22 cellular contexts compared by ENCODE assay signal in the genomic region with DNA sequence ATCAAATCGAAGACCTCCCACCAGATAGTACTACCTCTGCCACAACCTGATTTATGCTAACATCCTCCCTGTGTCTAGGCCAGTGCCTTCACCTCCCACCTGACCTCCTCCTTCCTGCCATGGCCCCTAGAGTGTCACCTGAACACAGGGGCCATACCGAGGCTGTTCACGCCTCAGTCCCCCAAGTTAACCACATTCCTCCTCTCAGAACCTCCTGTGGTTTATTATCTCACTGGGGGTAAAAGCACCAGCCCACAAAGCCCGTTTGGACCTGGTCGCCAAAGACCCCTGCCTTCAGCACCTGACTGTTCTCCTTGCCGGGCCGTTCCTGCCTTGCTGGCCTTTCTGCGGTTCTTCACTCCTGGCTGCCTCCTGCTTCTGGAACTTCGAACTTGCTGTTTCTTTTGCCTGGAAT.
DNase-seq lines count a peak whose midpoint lies in the region; ATAC-seq lines count a peak whose summit lies in the region.
"Had no signal": no experiment of that assay in that cellular context is flagged by ENCODE, and none has a peak within 500 bp of the region (broad histone marks: within the 10 kb centered on the region; RNA-seq: fewer than 3 reads in every experiment).

No MANE protein-coding gene starts in this region.

- peak; percentile 58 for ATAC-seq in GM19452 (IDR thresholded peaks at IDR 0.05; ENCODE audit: unreplicated experiment)
- ATAC-seq in HG02759 (IDR thresholded peaks at IDR 0.05; ENCODE audit: unreplicated experiment), result peak; percentile 78
- ATAC-seq in HG03469 (IDR thresholded peaks at IDR 0.05; ENCODE audit: unreplicated experiment), result peak; percentile 65
- ATAC-seq: activated CD8-positive, alpha-beta T cell treated with anti-CD3 and anti-CD28 coated beads, Interleukin-2, amount 10 ng/mL, durations not matched to agents 7 days and 5 days; activated T-cell treated with anti-CD3 and anti-CD28 coated beads, Interleukin-2, amount 50 U/mL, for 72 hours; right cardiac atrium had no signal

- no peak for DNase-seq in stimulated activated CD4-positive, alpha-beta T cell treated with anti-CD3 and anti-CD28 coated beads, Interleukin-12 subunit alpha, Interleukin-12 subunit beta, amount 100 ng/mL, for 4 hours
- no peak for DNase-seq in DMS153 (lab: John Stamatoyannopoulos, UW)
- no peak for DNase-seq in RPMI8226
- DNase-seq in DMS 273 (lab: John Stamatoyannopoulos, UW; ENCODE audit: unreplicated experiment), result no peak
- DNase-seq: activated CD4-positive, CD25-positive, alpha-beta regulatory T cell; activated CD8-positive, alpha-beta T cell treated with anti-CD3 and anti-CD28 coated beads, Interleukin-2, amount 10 ng/mL, durations not matched to agents 7 days and 5 days; activated naive CD4-positive, alpha-beta T cell treated with anti-CD3 and anti-CD28 coated beads, Interleukin-2, amount 50 U/mL, for 16 hours; activated T-cell treated with anti-CD3 and anti-CD28 coated beads, Interleukin-2, amount 50 U/mL, for 72 hours; effector memory CD4-positive, alpha-beta T cell; EL; esophagus squamous epithelium; H7; kidney glomerular epithelial cell; MG63; naive B cell; NCI-H1694; NCI-H2227 treated with DMSO at 0.1 percent for 48 hours; NCI-H774; right cardiac atrium had no signal
